Comparison of ENCODE assay signal across 10 cellular contexts in genomic region chr3:159765860-159766294, GRCh38.
DNase-seq lines count a peak whose midpoint lies in the region; ATAC-seq and TF ChIP-seq lines count a peak whose summit lies in the region.
"Had no signal": no experiment of that assay in that cellular context is flagged by ENCODE, and none has a peak within 500 bp of the region (broad histone marks: within the 10 kb centered on the region; RNA-seq: fewer than 3 reads in every experiment).

No MANE protein-coding gene starts in this region.

- no peaks in the 10 kb centered on the region for H3K36me3 Mint-ChIP-seq in activated CD4-positive, alpha-beta T cell treated with anti-CD3 and anti-CD28 coated beads for 36 hours (ENCODE audit: low read depth)

- H3K27ac Mint-ChIP-seq in activated CD4-positive, alpha-beta T cell treated with anti-CD3 and anti-CD28 coated beads for 36 hours: no peak overlapping the region

- H3K27ac ChIP-seq in SK-N-SH (ENCODE audit: low read depth in 2 of 2, low read length in 1 of 2) (peak overlapping the region; percentile 88 to 97), breast epithelium (peak overlapping the region; percentile 93 to 94), right lobe of liver (peak overlapping the region in 2 of 3 donors; percentile 63 to 86), thoracic aorta (peak overlapping the region; percentile 99)

- 6% methylated on average over 5 of the region's 5 CpGs for WGBS in SK-N-SH (ENCODE audit: low lambda C conversion rate)
- WGBS in right lobe of liver (ENCODE audit: insufficient coverage, low coverage, low lambda C conversion rate, missing lambda C conversion rate): 75% methylated on average over 5 of the region's 5 CpGs

- intact Hi-C loops in breast epithelium (cut with DNase I; ENCODE audit: low total_unique reads) (no loop called here), right lobe of liver (cut with DNase I) (no loop called here)
- intact Hi-C loops in activated CD4-positive, alpha-beta T cell treated with anti-CD3 and anti-CD28 coated beads for 36 hours (cut with DNase I, micrococcal nuclease): no loop called here

- H3K4me2 ChIP-seq in SK-N-SH: peak overlapping the region; percentile 83

- peak overlapping the region; percentile 83 to 96 for H3K4me3 ChIP-seq in SK-N-SH (ENCODE audit: low read depth in 2 of 2, low read length in 1 of 2)
- H3K4me3 ChIP-seq in breast epithelium: peak overlapping the region; percentile 74 to 78 (median 77)
- peak overlapping the region; percentile 68 to 81 (median 72) for H3K4me3 ChIP-seq in right lobe of liver
- H3K4me3 ChIP-seq in thoracic aorta: peak overlapping the region; percentile 91

- POLR2A ChIA-PET in SK-N-SH (lab: Yijun Ruan, JAX): no interaction called here
- POLR2A ChIA-PET in activated CD4-positive, alpha-beta T cell treated with anti-CD3 and anti-CD28 coated beads for 36 hours (lab: Charles Lee): no interaction called here

- peaks cover 49% of the 10 kb centered on the region for H3K79me2 ChIP-seq in SK-N-SH (ENCODE audit: insufficient read depth)

- H3K9me3 ChIP-seq in SK-N-SH (no peaks in the 10 kb centered on the region), breast epithelium (no peaks in the 10 kb centered on the region), right lobe of liver (no peaks in the 10 kb centered on the region), thoracic aorta (no peaks in the 10 kb centered on the region)

- H2AFZ ChIP-seq in SK-N-SH (ENCODE audit: low read depth): no peak overlapping the region

- no peak for TF ChIP-seq POLR2A in breast epithelium (IDR thresholded peaks at IDR 0.05)
- no peak for TF ChIP-seq POLR2A in right lobe of liver (IDR thresholded peaks at IDR 0.05)

- H3K36me3 ChIP-seq in SK-N-SH (replicated peaks in 1 of 2; ENCODE audit: control insufficient read depth in 1 of 2, insufficient read depth in 2 of 2, low read length in 1 of 2) (no peaks in the 10 kb centered on the region), breast epithelium (no peaks in the 10 kb centered on the region), right lobe of liver (no peaks in the 10 kb centered on the region), thoracic aorta (no peaks in the 10 kb centered on the region)

- H3K9me3 Mint-ChIP-seq in activated CD4-positive, alpha-beta T cell treated with anti-CD3 and anti-CD28 coated beads for 36 hours (ENCODE audit: low read depth): no peaks in the 10 kb centered on the region

- no peak for TF ChIP-seq EP300 in SK-N-SH (IDR thresholded peaks at IDR 0.05; ENCODE audit: borderline replicate concordance in 1 of 2, low read depth in 1 of 2, low read length in 1 of 2)

- TF ChIP-seq RAD21 in SK-N-SH (IDR thresholded peaks at IDR 0.05; ENCODE audit: low read length): no peak

- peaks cover 12% of the 10 kb centered on the region for H3K4me1 Mint-ChIP-seq in activated CD4-positive, alpha-beta T cell treated with anti-CD3 and anti-CD28 coated beads for 36 hours

- CTCF ChIA-PET in SK-N-SH (lab: Yijun Ruan, JAX): interaction anchor here (0.7 to 2.5 kb wide), 22 partner anchors 10 to 964 kb away, joined by 3 to 11 read pairs (median 3); partner anchors contain the start of gene MFSD1
- CTCF ChIA-PET in activated CD4-positive, alpha-beta T cell treated with anti-CD3 and anti-CD28 coated beads for 36 hours (lab: Charles Lee): interaction anchor here (0.6 kb wide), 1 partner anchor 328 kb away, joined by 3 read pairs; no protein-coding TSS in a partner anchor

- no peaks in the 10 kb centered on the region for H3K27me3 ChIP-seq in SK-N-SH (ENCODE audit: insufficient read depth)
- H3K27me3 ChIP-seq in breast epithelium: no peaks in the 10 kb centered on the region
- H3K27me3 ChIP-seq in right lobe of liver: no peaks in the 10 kb centered on the region
- H3K27me3 ChIP-seq in thoracic aorta (replicated peaks; ENCODE audit: insufficient read depth): no peaks in the 10 kb centered on the region

- ATAC-seq in SK-N-SH treated with all-trans-retinoic acid at 6 μM for 48 hours (no peak), right lobe of liver (no peak), thoracic aorta (ENCODE audit: insufficient number of reproducible peaks, low FRiP score, low read depth) (peak; percentile 37), HG03039 (IDR thresholded peaks at IDR 0.05; ENCODE audit: unreplicated experiment) (no peak)
- ATAC-seq in activated CD4-positive, alpha-beta T cell treated with anti-CD3 and anti-CD28 coated beads for 36 hours: no peak

- H3K9ac ChIP-seq in SK-N-SH: peak overlapping the region; percentile 85

- TF ChIP-seq CTCF in SK-N-SH (IDR thresholded peaks at IDR 0.05): no peak
- TF ChIP-seq CTCF in breast epithelium (IDR thresholded peaks at IDR 0.05): no peak
- no peak for TF ChIP-seq CTCF in right lobe of liver (IDR thresholded peaks at IDR 0.05)
- no peak for TF ChIP-seq CTCF in thoracic aorta (IDR thresholded peaks at IDR 0.05)

- peaks cover 22 to 38% of the 10 kb centered on the region in 2 experiments; a peak in 3 of 4 replicates for H3K4me1 ChIP-seq in SK-N-SH (ENCODE audit: control insufficient read depth in 1 of 2, insufficient read depth in 2 of 2, low read depth in 1 of 2, low read length in 1 of 2)
- no peaks in the 10 kb centered on the region for H3K4me1 ChIP-seq in breast epithelium
- peaks cover 0 to 32% (median 16%) of the 10 kb centered on the region in 4 donors for H3K4me1 ChIP-seq in right lobe of liver
- H3K4me1 ChIP-seq in thoracic aorta (ENCODE audit: control insufficient read depth in 1 of 2, low read depth in 2 of 2): peaks cover 10 to 57% of the 10 kb centered on the region in 2 donors

- no peak overlapping the region for H3K4me3 Mint-ChIP-seq in activated CD4-positive, alpha-beta T cell treated with anti-CD3 and anti-CD28 coated beads for 36 hours

- 0 out of 2 replicates have a peak, but pooled peaks cover 7% of the 10 kb centered on the region for H4K20me1 ChIP-seq in SK-N-SH (ENCODE audit: insufficient read depth)

- peaks cover 23% of the 10 kb centered on the region for H3F3A ChIP-seq in SK-N-SH (replicated peaks; ENCODE audit: insufficient read depth)

- H3K27me3 Mint-ChIP-seq in activated CD4-positive, alpha-beta T cell treated with anti-CD3 and anti-CD28 coated beads for 36 hours: peaks cover 50% of the 10 kb centered on the region

- no peaks in the 10 kb centered on the region for H3K9me2 ChIP-seq in SK-N-SH

- DNase-seq in SK-N-SH (peak; percentile 66), breast epithelium (ENCODE audit: low spot score in 2 of 2) (peak in 1 of 2 donors; percentile 60), right lobe of liver (no peak), thoracic aorta (ENCODE audit: low spot score) (peak; percentile 33), germinal center (ENCODE audit: low spot score) (no peak)
- no peak for DNase-seq in activated CD4-positive, alpha-beta T cell treated with anti-CD3 and anti-CD28 coated beads for 36 hours
- DNase-seq: activated naive CD4-positive, alpha-beta T cell; DND-41 had no signal

TF ChIP-seq in SK-N-SH, 30 proteins besides CTCF, POLR2A, EP300 and RAD21 (continues in another document):
- TF ChIP-seq SMC3 (IDR thresholded peaks at IDR 0.05; ENCODE audit: low read depth, low read length) (no peak), RFX5 (IDR thresholded peaks at IDR 0.05; ENCODE audit: low read length) (no peak), YY1 (IDR thresholded peaks at IDR 0.05; ENCODE audit: low read depth) (no peak), GABPA (IDR thresholded peaks at IDR 0.05; ENCODE audit: low read depth) (no peak), TAF1 (IDR thresholded peaks at IDR 0.05; ENCODE audit: borderline replicate concordance, low read depth, low read length) (no peak), ELF1 (IDR thresholded peaks at IDR 0.05) (no peak), NRF1 (IDR thresholded peaks at IDR 0.05; ENCODE audit: low read depth, low read length) (no peak), MEF2A (IDR thresholded peaks at IDR 0.05; ENCODE audit: borderline replicate concordance, low read depth) (no peak), MAX (IDR thresholded peaks at IDR 0.05; ENCODE audit: low read depth) (no peak)

TF ChIP-seq in SK-N-SH treated with all-trans-retinoic acid at 6 μM for 48 hours, 23 proteins besides CTCF, POLR2A, EP300 and RAD21 (continues in another document):
- TF ChIP-seq POU6F1 (CRISPR knock-in tag; IDR thresholded peaks at IDR 0.05; ENCODE audit: borderline replicate concordance, low read depth) (no peak), CREB5 (CRISPR knock-in tag; IDR thresholded peaks at IDR 0.05; ENCODE audit: low read depth) (no peak), CSDC2 (CRISPR knock-in tag; IDR thresholded peaks at IDR 0.05) (no peak), PPARA (CRISPR knock-in tag; IDR thresholded peaks at IDR 0.05; ENCODE audit: borderline replicate concordance) (no peak), ESRRG (CRISPR knock-in tag; IDR thresholded peaks at IDR 0.05) (no peak), TCF4 (CRISPR knock-in tag; IDR thresholded peaks at IDR 0.05; ENCODE audit: borderline replicate concordance) (no peak)

Comparison
In these comparisons a context has a peak if more than half of its experiments do, and no peak if none do; other contexts are left out.
1. DNase-seq: peak in SK-N-SH (single experiment) and thoracic aorta (single experiment); none in right lobe of liver (0 of 3), germinal center (single experiment) and activated CD4-positive, alpha-beta T cell treated with anti-CD3 and anti-CD28 coated beads for 36 hours (single experiment).
2. Peak in every context shown above with its lines, with median percentiles within 50 percentile points of each other: H3K27ac ChIP-seq and H3K4me3 ChIP-seq.